Comparison of ENCODE assay signal across 15 cellular contexts in genomic region chr6:29946380-29946779, GRCh38. TPM values are rescaled to one million over a fixed set of nuclear protein-coding genes. Genes with fewer than 3 reads are reported as not detected.
DNase-seq lines count a peak whose midpoint lies in the region; ATAC-seq and TF ChIP-seq lines count a peak whose summit lies in the region.
"Had no signal": no experiment of that assay in that cellular context is flagged by ENCODE, and none has a peak within 500 bp of the region (broad histone marks: within the 10 kb centered on the region; RNA-seq: fewer than 3 reads in every experiment).

No MANE protein-coding gene starts in this region.

- H3K4me1 Mint-ChIP-seq in activated naive CD4-positive, alpha-beta T cell treated with anti-CD3 and anti-CD28 coated beads, Interleukin-2, amount 10 ng/mL, durations not matched to agents 7 days and 5 days: peaks cover 46% of the 10 kb centered on the region
- H3K4me1 Mint-ChIP-seq in T-helper 17 cell: peaks cover 44% of the 10 kb centered on the region
- H3K4me1 Mint-ChIP-seq in central memory CD8-positive, alpha-beta T cell: peaks cover 77% of the 10 kb centered on the region
- H3K4me1 Mint-ChIP-seq in stimulated activated naive B cell treated with anti-CD40 and anti-IgM and Interleukin-4, amounts not matched to agents 10 μg/mL and 1 μg/mL and 100 μg/mL, for 72 hours: peaks cover 37 to 57% of the 10 kb centered on the region in 2 donors

- H3K9me3 ChIP-seq in T-helper 17 cell (ENCODE audit: control insufficient read depth, low read length, poor library complexity, severe bottlenecking): no peaks in the 10 kb centered on the region
- no peaks in the 10 kb centered on the region for H3K9me3 ChIP-seq in WERI-Rb-1 (ENCODE audit: severe bottlenecking)
- H3K9me3 ChIP-seq: Caco-2, sigmoid colon had no signal

- H3K27me3 ChIP-seq in WERI-Rb-1 (ENCODE audit: insufficient read depth, low read depth, severe bottlenecking): no peaks in the 10 kb centered on the region
- H3K27me3 ChIP-seq: sigmoid colon had no signal

- H3K27ac ChIP-seq in WERI-Rb-1: no peak overlapping the region
- H3K27ac ChIP-seq: sigmoid colon had no signal

- TF ChIP-seq CTCF in WERI-Rb-1 (IDR thresholded peaks at IDR 0.05; ENCODE audit: low read depth, low read length): no peak

- no peaks in the 10 kb centered on the region for H3K9me3 Mint-ChIP-seq in activated naive CD4-positive, alpha-beta T cell treated with anti-CD3 and anti-CD28 coated beads, Interleukin-2, amount 10 ng/mL, durations not matched to agents 7 days and 5 days
- no peaks in the 10 kb centered on the region for H3K9me3 Mint-ChIP-seq in central memory CD8-positive, alpha-beta T cell
- H3K9me3 Mint-ChIP-seq in stimulated activated naive B cell treated with anti-CD40 and anti-IgM and Interleukin-4, amounts not matched to agents 10 μg/mL and 1 μg/mL and 100 μg/mL, for 72 hours: no peaks in the 10 kb centered on the region

- H3K36me3 ChIP-seq in WERI-Rb-1: peaks cover 14% of the 10 kb centered on the region
- H3K36me3 ChIP-seq: sigmoid colon had no signal

- DNase-seq in activated naive CD4-positive, alpha-beta T cell treated with anti-CD3 and anti-CD28 coated beads, Interleukin-2, amount 10 ng/mL, durations not matched to agents 7 days and 5 days: no peak
- no peak for DNase-seq in activated naive CD4-positive, alpha-beta T cell treated with anti-CD3 and anti-CD28 coated beads, Interleukin-2, amount 50 U/mL, for 16 hours
- DNase-seq in T-helper 17 cell: no peak
- DNase-seq in central memory CD8-positive, alpha-beta T cell (ENCODE audit: low spot score in 2 of 2): no peak
- DNase-seq in stimulated activated naive B cell treated with anti-CD40 and anti-IgM and Interleukin-4, amounts not matched to agents 10 μg/mL and 1 μg/mL and 100 μg/mL, for 72 hours: no peak
- no peak for DNase-seq in NCI-H526 treated with DMSO at 0.1 percent for 48 hours (lab: John Stamatoyannopoulos, UW)
- DNase-seq in sciatic nerve (ENCODE audit: low spot score): no peak
- no peak for DNase-seq in WERI-Rb-1
- DNase-seq: aorta; Caco-2; hypothalamus; NCI-H1694; NCI-H226; sigmoid colon; stimulated activated CD4-positive, alpha-beta T cell treated with anti-CD3 and anti-CD28 coated beads, Interleukin-1b, Interleukin-23, amount 100 ng/mL, for 48 hours had no signal

- H3K36me3 Mint-ChIP-seq in activated naive CD4-positive, alpha-beta T cell treated with anti-CD3 and anti-CD28 coated beads, Interleukin-2, amount 10 ng/mL, durations not matched to agents 7 days and 5 days: peaks cover 73% of the 10 kb centered on the region
- peaks cover 18% of the 10 kb centered on the region for H3K36me3 Mint-ChIP-seq in T-helper 17 cell (ENCODE audit: low read depth)
- H3K36me3 Mint-ChIP-seq in central memory CD8-positive, alpha-beta T cell (ENCODE audit: insufficient read depth): peaks cover 71% of the 10 kb centered on the region
- peaks cover 55 to 70% of the 10 kb centered on the region in 2 donors for H3K36me3 Mint-ChIP-seq in stimulated activated naive B cell treated with anti-CD40 and anti-IgM and Interleukin-4, amounts not matched to agents 10 μg/mL and 1 μg/mL and 100 μg/mL, for 72 hours

- no peak for ATAC-seq in T-helper 17 cell
- no peak for ATAC-seq in central memory CD8-positive, alpha-beta T cell (replicated peaks; ENCODE audit: extremely low read depth, poor library complexity, severe bottlenecking)
- no peak for ATAC-seq in stimulated activated naive B cell treated with anti-CD40 and anti-IgM and Interleukin-4, amounts not matched to agents 10 μg/mL and 1 μg/mL and 100 μg/mL, for 72 hours (replicated peaks)
- ATAC-seq in sciatic nerve: no peak

- peak overlapping the region; percentile 88 for H3K4me3 Mint-ChIP-seq in activated naive CD4-positive, alpha-beta T cell treated with anti-CD3 and anti-CD28 coated beads, Interleukin-2, amount 10 ng/mL, durations not matched to agents 7 days and 5 days
- H3K4me3 Mint-ChIP-seq in T-helper 17 cell: peak overlapping the region; percentile 97
- peak overlapping the region; percentile 95 for H3K4me3 Mint-ChIP-seq in central memory CD8-positive, alpha-beta T cell
- H3K4me3 Mint-ChIP-seq in stimulated activated naive B cell treated with anti-CD40 and anti-IgM and Interleukin-4, amounts not matched to agents 10 μg/mL and 1 μg/mL and 100 μg/mL, for 72 hours: peak overlapping the region; percentile 95 to 99

- H3K27ac Mint-ChIP-seq in activated naive CD4-positive, alpha-beta T cell treated with anti-CD3 and anti-CD28 coated beads, Interleukin-2, amount 10 ng/mL, durations not matched to agents 7 days and 5 days: peak overlapping the region; percentile 81
- H3K27ac Mint-ChIP-seq in T-helper 17 cell: peak overlapping the region; percentile 100
- H3K27ac Mint-ChIP-seq in central memory CD8-positive, alpha-beta T cell (ENCODE audit: low read depth): peak overlapping the region; percentile 100
- peak overlapping the region; percentile 94 for H3K27ac Mint-ChIP-seq in stimulated activated naive B cell treated with anti-CD40 and anti-IgM and Interleukin-4, amounts not matched to agents 10 μg/mL and 1 μg/mL and 100 μg/mL, for 72 hours

- no peak overlapping the region for H3K4me3 ChIP-seq in WERI-Rb-1 (ENCODE audit: low read depth, low read length)
- H3K4me3 ChIP-seq: sigmoid colon had no signal

- intact Hi-C loops in sciatic nerve (cut with DNase I): no loop called here

- peaks cover 6% of the 10 kb centered on the region for H3K27me3 Mint-ChIP-seq in activated naive CD4-positive, alpha-beta T cell treated with anti-CD3 and anti-CD28 coated beads, Interleukin-2, amount 10 ng/mL, durations not matched to agents 7 days and 5 days
- no peaks in the 10 kb centered on the region for H3K27me3 Mint-ChIP-seq in T-helper 17 cell
- H3K27me3 Mint-ChIP-seq in central memory CD8-positive, alpha-beta T cell: no peaks in the 10 kb centered on the region
- no peaks in the 10 kb centered on the region for H3K27me3 Mint-ChIP-seq in stimulated activated naive B cell treated with anti-CD40 and anti-IgM and Interleukin-4, amounts not matched to agents 10 μg/mL and 1 μg/mL and 100 μg/mL, for 72 hours

- CTCF ChIA-PET in activated naive CD4-positive, alpha-beta T cell treated with anti-CD3 and anti-CD28 coated beads, Interleukin-2, amount 10 ng/mL, durations not matched to agents 7 days and 5 days (lab: Charles Lee): no interaction called here

RNA-seq across cellular contexts. Expression of gene HLA-A, which starts 4.0 kb away (rescaled TPM):
- 1,000 to 10,000 TPM; 1,960 to 2,242 TPM for total RNA-seq in T-helper 17 cell
- total RNA-seq in sciatic nerve: 405 TPM
